Comparison of ENCODE assay signal across 11 cellular contexts in the genomic region with DNA sequence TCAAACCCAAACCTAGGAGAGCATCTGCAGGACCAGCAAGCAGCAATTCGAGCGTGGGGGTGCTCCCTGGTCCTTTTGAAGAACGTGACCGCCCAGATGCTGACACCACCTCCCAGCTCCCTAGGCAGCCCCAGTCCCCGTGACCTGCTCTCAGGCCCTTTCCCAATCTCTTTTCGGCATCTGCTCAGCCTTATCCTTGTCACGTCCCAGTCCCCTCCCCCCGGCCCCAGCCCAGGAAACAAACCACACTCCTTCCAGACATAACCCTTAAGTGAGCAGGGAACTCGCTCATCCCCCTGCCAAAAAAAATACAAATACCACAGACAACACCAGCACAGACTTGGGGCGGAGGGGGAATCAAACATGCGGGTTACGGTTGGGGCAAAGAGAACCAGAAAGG. TPM values are rescaled to one million over a fixed set of nuclear protein-coding genes. Genes with fewer than 3 reads are reported as not detected.
DNase-seq lines count a peak whose midpoint lies in the region; ATAC-seq and TF ChIP-seq lines count a peak whose summit lies in the region.
"Had no signal": no experiment of that assay in that cellular context is flagged by ENCODE, and none has a peak within 500 bp of the region (broad histone marks: within the 10 kb centered on the region; RNA-seq: fewer than 3 reads in every experiment).

No MANE protein-coding gene starts in this region.

- H3K9me3 ChIP-seq in mammary epithelial cell (replicated peaks; ENCODE audit: insufficient read depth, low read length) (no peaks in the 10 kb centered on the region), mucosa of descending colon (no peaks in the 10 kb centered on the region), uterus (no peaks in the 10 kb centered on the region), HAP-1 (peaks cover 2% of the 10 kb centered on the region; the same call in 1 of the 2 replicates)

- no peak for ATAC-seq in mucosa of descending colon
- no peak for ATAC-seq in GM18519 (IDR thresholded peaks at IDR 0.05; ENCODE audit: low FRiP score, unreplicated experiment)

- H3K27me3 Mint-ChIP-seq in MCF 10A (ENCODE audit: insufficient read depth, unreplicated experiment) (no peaks in the 10 kb centered on the region), chondrocyte (ENCODE audit: low read depth) (no peaks in the 10 kb centered on the region)

- no peak overlapping the region for H3K27ac ChIP-seq in mammary epithelial cell (ENCODE audit: insufficient read depth, low read depth, low read length)
- H3K27ac ChIP-seq in uterus = peak overlapping the region; percentile 92 to 93

- H3K4me1 Mint-ChIP-seq in MCF 10A (ENCODE audit: insufficient read depth, unreplicated experiment) = peaks cover 54% of the 10 kb centered on the region
- peaks cover 76% of the 10 kb centered on the region for H3K4me1 Mint-ChIP-seq in chondrocyte (ENCODE audit: low read depth)

- peaks cover 27% of the 10 kb centered on the region for H3K36me3 Mint-ChIP-seq in MCF 10A (ENCODE audit: insufficient read depth, unreplicated experiment)
- H3K36me3 Mint-ChIP-seq in chondrocyte (ENCODE audit: low read depth) = no peaks in the 10 kb centered on the region

- H3K27me3 ChIP-seq in mammary epithelial cell (ENCODE audit: insufficient read depth, low read length) = no peaks in the 10 kb centered on the region
- H3K27me3 ChIP-seq in uterus = no peaks in the 10 kb centered on the region
- no peaks in the 10 kb centered on the region for H3K27me3 ChIP-seq in HAP-1 (ENCODE audit: low read depth)

- H4K20me1 ChIP-seq in mammary epithelial cell (ENCODE audit: insufficient read depth, low read length) = no peaks in the 10 kb centered on the region

- no peak overlapping the region for H3K9ac ChIP-seq in mammary epithelial cell (ENCODE audit: insufficient read depth, low read length)

- dilution Hi-C loops in mammary epithelial cell (cut with HindIII; ENCODE audit: low sequenced_read_pairs) = loop anchor here (10.0 kb wide), 1 partner anchor 52 kb away; no protein-coding TSS in a partner anchor

- no peak overlapping the region for H3K4me2 ChIP-seq in mammary epithelial cell (ENCODE audit: insufficient read depth, low read depth, low read length)

- peaks cover 75% of the 10 kb centered on the region for H3K79me2 ChIP-seq in mammary epithelial cell (ENCODE audit: insufficient read depth, low read length)

- H3K9me3 Mint-ChIP-seq in MCF 10A (ENCODE audit: unreplicated experiment) (no peaks in the 10 kb centered on the region), chondrocyte (ENCODE audit: low read depth) (no peaks in the 10 kb centered on the region)

- no peak for TF ChIP-seq POLR2A in uterus (IDR thresholded peaks at IDR 0.05)

- H3K27ac Mint-ChIP-seq in MCF 10A (ENCODE audit: low read depth, unreplicated experiment) = peak overlapping the region; percentile 79
- peak overlapping the region; percentile 85 for H3K27ac Mint-ChIP-seq in chondrocyte (ENCODE audit: unreplicated experiment)

- H3K4me3 ChIP-seq in mammary epithelial cell (replicated peaks in 1 of 3; ENCODE audit: insufficient read depth in 1 of 3, low read depth in 2 of 3, low read length in 3 of 3) = no peak overlapping the region
- no peak overlapping the region for H3K4me3 ChIP-seq in mucosa of descending colon
- no peak overlapping the region for H3K4me3 ChIP-seq in uterus
- no peak overlapping the region for H3K4me3 ChIP-seq in HAP-1

- TF ChIP-seq CTCF in MCF 10A (IDR thresholded peaks at IDR 0.05; ENCODE audit: unreplicated experiment) (no peak), mammary epithelial cell (conservative IDR thresholded peaks at IDR 0.05 in 1 of 2, IDR thresholded peaks at IDR 0.05 in 1 of 2; ENCODE audit: extremely low read depth in 1 of 2, insufficient read depth in 1 of 2, low read depth in 1 of 2, low read length in 2 of 2) (no peak), chondrocyte (IDR thresholded peaks at IDR 0.05) (no peak), mucosa of descending colon (IDR thresholded peaks at IDR 0.05) (no peak), uterus (IDR thresholded peaks at IDR 0.05) (no peak)

- POLR2A ChIA-PET in MCF 10A (lab: Yijun Ruan, JAX) = interaction anchor here (1.6 kb wide), 1 partner anchor 38 kb away, joined by 4 read pairs; no protein-coding TSS in a partner anchor

- no peak overlapping the region for H2AFZ ChIP-seq in mammary epithelial cell (ENCODE audit: low read depth, low read length)

- CTCF ChIA-PET in MCF 10A (lab: Yijun Ruan, JAX) (interaction anchor here (1.1 to 1.8 kb wide), 2 partner anchors 10 to 58 kb away, joined by 3 to 7 read pairs; no protein-coding TSS in a partner anchor), mammary epithelial cell (lab: Charles Lee; ENCODE audit: low non-redundant PET) (no interaction called here)

- in situ Hi-C loops in mammary epithelial cell (cut with MboI; ENCODE audit: low sequenced_read_pairs in 2 of 2) (no loop called here), HAP-1 (cut with MboI; ENCODE audit: low sequenced_read_pairs) (no loop called here)

- DNase-seq in MCF 10A (ENCODE audit: unreplicated experiment) = peak; percentile 38
- DNase-seq in mammary epithelial cell = no peak
- no peak for DNase-seq in chondrocyte (ENCODE audit: low spot score)
- DNase-seq in mucosa of descending colon = peak; percentile 35 to 70 (median 45)
- peak; percentile 80 to 81 for DNase-seq in uterus
- DNase-seq in HuH-7.5 (ENCODE audit: low spot score) = no peak
- no peak for DNase-seq in HAP-1 (ENCODE audit: low spot score in 2 of 2)
- DNase-seq: COR-L47, nucleus accumbens had no signal

- H3K36me3 ChIP-seq in mammary epithelial cell (ENCODE audit: insufficient read depth, low read length) = no peaks in the 10 kb centered on the region
- H3K36me3 ChIP-seq in mucosa of descending colon (ENCODE audit: low read depth) = no peaks in the 10 kb centered on the region
- no peaks in the 10 kb centered on the region for H3K36me3 ChIP-seq in uterus
- peaks cover 9% of the 10 kb centered on the region; the same call in 1 of the 2 replicates for H3K36me3 ChIP-seq in HAP-1 (replicated peaks)

- H3K4me3 Mint-ChIP-seq in MCF 10A (ENCODE audit: unreplicated experiment) = no peak overlapping the region
- H3K4me3 Mint-ChIP-seq in chondrocyte (ENCODE audit: unreplicated experiment) = peak overlapping the region; percentile 33

- peaks cover 41% of the 10 kb centered on the region for H3K4me1 ChIP-seq in mammary epithelial cell (ENCODE audit: insufficient read depth, low read length)
- peaks cover 42% of the 10 kb centered on the region for H3K4me1 ChIP-seq in mucosa of descending colon (ENCODE audit: low read depth)
- peaks cover 21 to 38% of the 10 kb centered on the region in 2 donors for H3K4me1 ChIP-seq in uterus
- H3K4me1 ChIP-seq in HAP-1 = peaks cover 26% of the 10 kb centered on the region

- no TSS peak for BruUV-seq in MCF 10A (replicated peaks; lab: Mats Ljungman, UMichigan)
- no TSS peak for BruUV-seq in mammary epithelial cell (replicated peaks; lab: Mats Ljungman, UMichigan)

- WGBS in mammary epithelial cell (ENCODE audit: low coverage, missing lambda C conversion rate) = 95% methylated on average over 11 of the region's 12 CpGs

- intact Hi-C loops in MCF 10A (cut with micrococcal nuclease) (no loop called here), mammary epithelial cell (cut with micrococcal nuclease) (no loop called here), mucosa of descending colon (cut with DNase I, micrococcal nuclease) (no loop called here), uterus (cut with DNase I; ENCODE audit: low total_unique reads) (no loop called here)

RNA-seq across cellular contexts. Expression of a gene that starts 3.3 kb away (rescaled TPM):
- total RNA-seq in MCF 10A (2022) (53.9 and 59.0 TPM in 2 replicates), mammary epithelial cell (10 to 100 TPM in 1 of 2 donors, 1 to 10 TPM in 1; 5.8 to 45.4 TPM), chondrocyte (57.7 to 61.2 TPM (median 60.9 TPM) in 3 replicates), mucosa of descending colon (10 to 100 TPM; 32.5 to 75.3 (median 33.7) TPM), uterus (100 to 1,000 TPM in 1 of 4 donors, 10 to 100 TPM in 2, 1 to 10 TPM in 1; 5.9 to 103 (median 13.3) TPM)
- polyA plus RNA-seq in mammary epithelial cell = 16.9 TPM
- polyA minus RNA-seq in mammary epithelial cell = 14.5 TPM

RNA-seq across cellular contexts. Expression of a gene that starts 57.0 kb away (rescaled TPM):
- not detected in 2 replicates for total RNA-seq in MCF 10A (2022)
- total RNA-seq in mammary epithelial cell = not detected
- polyA plus RNA-seq in mammary epithelial cell = not detected
- polyA minus RNA-seq in mammary epithelial cell = not detected
- total RNA-seq in chondrocyte = not detected in 3 replicates
- not detected for total RNA-seq in mucosa of descending colon
- under 1 TPM in 1 of 4 donors, not detected in 3; 0.61 TPM for total RNA-seq in uterus
- total RNA-seq: bronchial epithelial cell had no signal

Comparison
In these comparisons a context has a peak if more than half of its experiments do, and no peak if none do; other contexts are left out.
1. DNase-seq: peak in MCF 10A (single experiment), mucosa of descending colon (3 of 3) and uterus (2 of 2); none in mammary epithelial cell (single experiment), chondrocyte (single experiment), HuH-7.5 (single experiment) and HAP-1 (0 of 2).